In genomic region chr11:12698049-12698448, GRCh38 we compare ENCODE assay signal across 19 cellular contexts. TPM values are rescaled to one million over a fixed set of nuclear protein-coding genes. Genes with fewer than 3 reads are reported as not detected.
A peak's percentile ranks its signal among the peaks of the same experiment; 100 is the strongest.
DNase-seq lines count a peak whose midpoint lies in the region; ATAC-seq and TF ChIP-seq lines count a peak whose summit lies in the region.
"Had no signal": no experiment of that assay in that cellular context is flagged by ENCODE, and none has a peak within 500 bp of the region (broad histone marks: within the 10 kb centered on the region; RNA-seq: fewer than 3 reads in every experiment).

No MANE protein-coding gene starts in this region.

- H2BK15ac ChIP-seq in mesenchymal stem cell (ENCODE audit: low read depth, poor library complexity, severe bottlenecking) = peak overlapping the region; percentile 0

- no peak overlapping the region for H2AK5ac ChIP-seq in mesenchymal stem cell (ENCODE audit: low read length, severe bottlenecking)

- H3K27ac Mint-ChIP-seq in MCF 10A (ENCODE audit: low read depth, unreplicated experiment) (peak overlapping the region; percentile 94), CD14-positive monocyte (peak overlapping the region in 1 of 7 donors; percentile 7)
- H3K27ac Mint-ChIP-seq: activated CD4-positive, alpha-beta memory T cell treated with anti-CD3 and anti-CD28 coated beads, Interleukin-2, amount 10 ng/mL, durations not matched to agents 7 days and 5 days; activated T-cell treated with anti-CD3 and anti-CD28 coated beads, Interleukin-2, amount 50 U/mL, for 24 hours; stimulated activated naive CD8-positive, alpha-beta T cell treated with anti-CD3 and anti-CD28 coated beads, Interleukin-15, Interleukin-2, amounts not matched to agents 100 ng/mL and 50 ng/mL, for 24 hours had no signal

- TF ChIP-seq POLR2A in breast epithelium (IDR thresholded peaks at IDR 0.05) = no peak

- peaks cover 74% of the 10 kb centered on the region for H3K4me1 Mint-ChIP-seq in MCF 10A (ENCODE audit: insufficient read depth, unreplicated experiment)
- H3K4me1 Mint-ChIP-seq in CD14-positive monocyte = peaks cover 9% of the 10 kb centered on the region

- H3K27ac ChIP-seq in breast epithelium = no peak overlapping the region
- H3K27ac ChIP-seq in WERI-Rb-1 = peak overlapping the region; percentile 36; the same call in 1 of the 2 replicates
- H3K27ac ChIP-seq in mesenchymal stem cell (ENCODE audit: low read length, poor library complexity, severe bottlenecking) = no peak overlapping the region
- H3K27ac ChIP-seq: body of pancreas, dorsolateral prefrontal cortex had no signal

- H2AFZ ChIP-seq in mesenchymal stem cell (ENCODE audit: low read depth, low read length) = no peak overlapping the region

- POLR2A ChIA-PET in MCF 10A (lab: Yijun Ruan, JAX) = interaction anchor here (0.6 to 2.2 kb wide), 3 partner anchors 12 to 426 kb away, joined by 3 to 13 read pairs (median 7); no protein-coding TSS in a partner anchor

- no peak overlapping the region for H3K4me3 ChIP-seq in breast epithelium
- no peak overlapping the region for H3K4me3 ChIP-seq in WERI-Rb-1 (ENCODE audit: low read depth, low read length)
- no peak overlapping the region for H3K4me3 ChIP-seq in mesenchymal stem cell (ENCODE audit: insufficient read depth in 1 of 2, low read depth in 1 of 2, low read length in 2 of 2)
- H3K4me3 ChIP-seq: body of pancreas, dorsolateral prefrontal cortex, heart left ventricle, right atrium auricular region had no signal

- no peak overlapping the region for H2BK120ac ChIP-seq in mesenchymal stem cell (ENCODE audit: low read depth, low read length)

- no peaks in the 10 kb centered on the region for H3K36me3 ChIP-seq in breast epithelium
- no peaks in the 10 kb centered on the region; the same call in 1 of the 2 replicates for H3K36me3 ChIP-seq in WERI-Rb-1
- H3K36me3 ChIP-seq in mesenchymal stem cell (ENCODE audit: control insufficient read depth in 1 of 2, insufficient read depth in 2 of 2, low read depth in 1 of 2, low read length in 2 of 2) = peaks cover 0 to 2% of the 10 kb centered on the region in 2 experiments
- H3K36me3 ChIP-seq: heart left ventricle, right atrium auricular region had no signal

- H3K9me3 ChIP-seq in breast epithelium (no peaks in the 10 kb centered on the region), WERI-Rb-1 (ENCODE audit: severe bottlenecking) (no peaks in the 10 kb centered on the region), mesenchymal stem cell (ENCODE audit: control insufficient read depth, low read length) (no peaks in the 10 kb centered on the region)
- H3K9me3 ChIP-seq: body of pancreas, heart left ventricle, right atrium auricular region had no signal

- H3K18ac ChIP-seq in mesenchymal stem cell (ENCODE audit: low read depth in 1 of 2, low read length in 2 of 2) = peak overlapping the region in 1 of 2 experiments; percentile 90

- no peak overlapping the region for H3K4me2 ChIP-seq in mesenchymal stem cell (ENCODE audit: low read length, poor library complexity, severe bottlenecking)

- no peak overlapping the region for H2BK5ac ChIP-seq in mesenchymal stem cell (ENCODE audit: low read depth, low read length, poor library complexity, severe bottlenecking)

- H3K4me3 Mint-ChIP-seq in MCF 10A (ENCODE audit: unreplicated experiment) = no peak overlapping the region
- peak overlapping the region in 1 of 2 donors; percentile 65 for H3K4me3 Mint-ChIP-seq in CD14-positive monocyte
- H3K4me3 Mint-ChIP-seq: activated CD4-positive, alpha-beta memory T cell treated with anti-CD3 and anti-CD28 coated beads, Interleukin-2, amount 10 ng/mL, durations not matched to agents 7 days and 5 days; activated T-cell treated with anti-CD3 and anti-CD28 coated beads, Interleukin-2, amount 50 U/mL, for 24 hours; stimulated activated naive CD8-positive, alpha-beta T cell treated with anti-CD3 and anti-CD28 coated beads, Interleukin-15, Interleukin-2, amounts not matched to agents 100 ng/mL and 50 ng/mL, for 24 hours had no signal

- WGBS in mesenchymal stem cell = 75% methylated on average over 5 of the region's 5 CpGs

- H4K8ac ChIP-seq in mesenchymal stem cell (ENCODE audit: low read length) = peak overlapping the region; percentile 1

- intact Hi-C loops in MCF 10A (cut with micrococcal nuclease) = no loop called here
- intact Hi-C loops in breast epithelium (cut with DNase I; ENCODE audit: low total_unique reads) = no loop called here
- intact Hi-C loops in CD14-positive monocyte (cut with micrococcal nuclease) = no loop called here

- no TSS peak for BruUV-seq in MCF 10A (replicated peaks; lab: Mats Ljungman, UMichigan)

- ATAC-seq in HG03097 (IDR thresholded peaks at IDR 0.05; ENCODE audit: low FRiP score, unreplicated experiment) = no peak
- ATAC-seq: activated naive CD4-positive, alpha-beta T cell treated with anti-CD3 and anti-CD28 coated beads, Interleukin-2, amount 50 U/mL, for 72 hours; body of pancreas; heart left ventricle had no signal

- no peak overlapping the region for H3K9ac ChIP-seq in mesenchymal stem cell (ENCODE audit: low read length)

- peak overlapping the region in 1 of 2 experiments; percentile 90 for H2BK12ac ChIP-seq in mesenchymal stem cell (ENCODE audit: low read length in 2 of 2)

- H4K91ac ChIP-seq in mesenchymal stem cell (ENCODE audit: low read length) = peak overlapping the region; percentile 55

- peak overlapping the region in 1 of 2 experiments; percentile 79 for H3K4ac ChIP-seq in mesenchymal stem cell (ENCODE audit: low read depth in 1 of 2, low read length in 2 of 2)

- peaks cover 13% of the 10 kb centered on the region for H3K36me3 Mint-ChIP-seq in MCF 10A (ENCODE audit: insufficient read depth, unreplicated experiment)
- no peaks in the 10 kb centered on the region for H3K36me3 Mint-ChIP-seq in CD14-positive monocyte
- H3K36me3 Mint-ChIP-seq: activated naive CD4-positive, alpha-beta T cell treated with anti-CD3 and anti-CD28 coated beads, Interleukin-2, amount 50 U/mL, for 72 hours had no signal

- no peaks in the 10 kb centered on the region for H3K79me1 ChIP-seq in mesenchymal stem cell (replicated peaks; ENCODE audit: low read length, poor library complexity, severe bottlenecking)

- no peaks in the 10 kb centered on the region for H3K9me3 Mint-ChIP-seq in MCF 10A (ENCODE audit: unreplicated experiment)
- peaks cover 0 to 4% (median 0%) of the 10 kb centered on the region in 7 donors for H3K9me3 Mint-ChIP-seq in CD14-positive monocyte
- H3K9me3 Mint-ChIP-seq: activated CD4-positive, alpha-beta memory T cell treated with anti-CD3 and anti-CD28 coated beads, Interleukin-2, amount 10 ng/mL, durations not matched to agents 7 days and 5 days; activated naive CD4-positive, alpha-beta T cell treated with anti-CD3 and anti-CD28 coated beads, Interleukin-2, amount 50 U/mL, for 72 hours; activated T-cell treated with anti-CD3 and anti-CD28 coated beads, Interleukin-2, amount 50 U/mL, for 24 hours; stimulated activated naive CD8-positive, alpha-beta T cell treated with anti-CD3 and anti-CD28 coated beads, Interleukin-15, Interleukin-2, amounts not matched to agents 100 ng/mL and 50 ng/mL, for 24 hours had no signal

- TF ChIP-seq CTCF in MCF 10A (IDR thresholded peaks at IDR 0.05; ENCODE audit: unreplicated experiment) = no peak
- TF ChIP-seq CTCF in breast epithelium (IDR thresholded peaks at IDR 0.05) = no peak
- no peak for TF ChIP-seq CTCF in WERI-Rb-1 (IDR thresholded peaks at IDR 0.05; ENCODE audit: low read depth, low read length)
- no peak for TF ChIP-seq CTCF in CD14-positive monocyte (IDR thresholded peaks at IDR 0.05)

- peaks cover 0 to 25% of the 10 kb centered on the region in 2 donors for H3K4me1 ChIP-seq in breast epithelium
- H3K4me1 ChIP-seq in mesenchymal stem cell (ENCODE audit: control insufficient read depth, insufficient read depth, low read depth, low read length) = peaks cover 23% of the 10 kb centered on the region

- DNase-seq in MCF 10A (ENCODE audit: unreplicated experiment) (no peak), breast epithelium (ENCODE audit: low spot score in 2 of 2) (no peak), WERI-Rb-1 (peak; percentile 31), mesenchymal stem cell (no peak), CD14-positive monocyte (ENCODE audit: low spot score) (no peak), NCI-H146 treated with DMSO at 0.1 percent for 48 hours (lab: John Stamatoyannopoulos, UW; ENCODE audit: unreplicated experiment) (no peak)
- DNase-seq in stimulated activated CD4-positive, alpha-beta T cell treated with anti-CD3 and anti-CD28 coated beads, Interleukin-4, amount 100 ng/mL, for 24 hours = no peak
- DNase-seq: ACHN; activated CD4-positive, alpha-beta memory T cell treated with anti-CD3 and anti-CD28 coated beads, Interleukin-2, amount 10 ng/mL, durations not matched to agents 7 days and 5 days; activated T-cell treated with anti-CD3 and anti-CD28 coated beads, Interleukin-2, amount 50 U/mL, for 24 hours; body of pancreas; dorsolateral prefrontal cortex; heart left ventricle; NCI-H1092; NK-92 treated with Interleukin-12 subunit alpha and Interleukin-12 subunit beta, amount 100 ng/mL, for 24 hours had no signal

- H3K27me3 Mint-ChIP-seq in MCF 10A (ENCODE audit: insufficient read depth, unreplicated experiment) (no peaks in the 10 kb centered on the region), CD14-positive monocyte (ENCODE audit: low read depth in 3 of 3) (peaks cover 47 to 61% (median 53%) of the 10 kb centered on the region in 3 donors)

- H3K14ac ChIP-seq in mesenchymal stem cell (ENCODE audit: low read length in 2 of 2) = peak overlapping the region in 1 of 2 experiments; percentile 44

- CTCF ChIA-PET in MCF 10A (lab: Yijun Ruan, JAX) = interaction anchor here (0.6 kb wide), 1 partner anchor 15 kb away, joined by 3 read pairs; no protein-coding TSS in a partner anchor

- no peaks in the 10 kb centered on the region for H3K27me3 ChIP-seq in breast epithelium
- H3K27me3 ChIP-seq in WERI-Rb-1 (ENCODE audit: insufficient read depth, low read depth, severe bottlenecking) = no peaks in the 10 kb centered on the region
- H3K27me3 ChIP-seq in mesenchymal stem cell (ENCODE audit: control insufficient read depth in 1 of 2, insufficient read depth in 1 of 2, low read length in 2 of 2) = no peaks in the 10 kb centered on the region
- H3K27me3 ChIP-seq: body of pancreas, dorsolateral prefrontal cortex, right atrium auricular region had no signal

- H3K23ac ChIP-seq in mesenchymal stem cell (ENCODE audit: low read length in 2 of 2) = no peak overlapping the region

RNA-seq across cellular contexts. Expression of gene TEAD1, which starts 23.8 kb away (rescaled TPM):
- total RNA-seq in MCF 10A (2022) (91.0 and 123 TPM in 2 replicates), breast epithelium (100 to 1,000 TPM in 1 of 3 donors, 10 to 100 TPM in 2; 67.8 to 110 (median 80.1) TPM)
- 60.7 TPM for polyA plus RNA-seq in mesenchymal stem cell (2013, experiment 1 of 2)
- polyA plus RNA-seq in mesenchymal stem cell (2013, experiment 2 of 2) = 58.9 TPM
- not detected for polyA plus RNA-seq in CD14-positive monocyte
